In genomic region chr1:204075116-204075636, GRCh38 we compare ENCODE assay signal across 7 cellular contexts. TPM values are rescaled to one million over a fixed set of nuclear protein-coding genes. Genes with fewer than 3 reads are reported as not detected.
DNase-seq lines count a peak whose midpoint lies in the region; ATAC-seq, FAIRE-seq and TF ChIP-seq lines count a peak whose summit lies in the region.

No MANE protein-coding gene starts in this region.

- TF ChIP-seq RAD21 in GM12878 (IDR thresholded peaks at IDR 0.05; ENCODE audit: insufficient read depth, low read depth, low read length), result no peak

- in situ Hi-C loops in GM12878 (cut with MboI), result no loop called here

- H3K27ac ChIP-seq in GM12878 (ENCODE audit: control insufficient read depth, insufficient read depth) (no peak overlapping the region), kidney (ENCODE audit: low read depth in 2 of 2, low read length in 2 of 2) (peak overlapping the region; percentile 88 to 91)

- H3K9me3 Mint-ChIP-seq in stimulated activated memory B cell treated with anti-CD40 and anti-IgM and Interleukin-4, amounts not matched to agents 10 μg/mL and 1 μg/mL and 100 μg/mL, for 72 hours, result no peaks in the 10 kb centered on the region

- RAD21 ChIA-PET in GM12878 (lab: Charles Lee; ENCODE audit: unreplicated experiment), result no interaction called here

- peak; percentile 31; the same call in 2 of the 3 replicates for ATAC-seq in GM12878
- no peak for ATAC-seq in stimulated activated memory B cell treated with anti-CD40 and anti-IgM and Interleukin-4, amounts not matched to agents 10 μg/mL and 1 μg/mL and 100 μg/mL, for 72 hours

- peaks cover 16 to 19% of the 10 kb centered on the region in 2 experiments for H3K27me3 ChIP-seq in GM12878 (replicated peaks in 1 of 2; ENCODE audit: control insufficient read depth in 2 of 2, insufficient read depth in 2 of 2, low read length in 1 of 2)

- H3K4me3 ChIP-seq in GM12878 (no peak overlapping the region), kidney (ENCODE audit: low read length in 2 of 2) (peak overlapping the region; percentile 77 to 95)

- BruUV-seq in GM12878 (replicated peaks; lab: Mats Ljungman, UMichigan), result no TSS peak

- H3K4me3 Mint-ChIP-seq in stimulated activated memory B cell treated with anti-CD40 and anti-IgM and Interleukin-4, amounts not matched to agents 10 μg/mL and 1 μg/mL and 100 μg/mL, for 72 hours, result peak overlapping the region; percentile 42

- no peaks in the 10 kb centered on the region for H3K36me3 Mint-ChIP-seq in stimulated activated memory B cell treated with anti-CD40 and anti-IgM and Interleukin-4, amounts not matched to agents 10 μg/mL and 1 μg/mL and 100 μg/mL, for 72 hours

- H3K27ac Mint-ChIP-seq in stimulated activated memory B cell treated with anti-CD40 and anti-IgM and Interleukin-4, amounts not matched to agents 10 μg/mL and 1 μg/mL and 100 μg/mL, for 72 hours, result no peak overlapping the region

- H3K9ac ChIP-seq in GM12878 (ENCODE audit: control insufficient read depth, insufficient read depth, low read length) (no peak overlapping the region), kidney (ENCODE audit: low read length in 2 of 2) (peak overlapping the region; percentile 64 to 91)

- DNase-seq in HuH-7.5 (ENCODE audit: low spot score), result peak; percentile 49
- DNase-seq in GM12878 (ENCODE audit: low read depth, low spot score), result no peak
- DNase-seq in kidney, result peak; percentile 84
- DNase-seq in activated CD4-positive, CD25-positive, alpha-beta regulatory T cell treated with anti-CD3 and anti-CD28 coated beads, Interleukin-2, amount 50 U/mL, for 72 hours, result no peak
- no peak for DNase-seq in H54 (ENCODE audit: insufficient read length, low spot score)
- no peak for DNase-seq in kidney glomerular epithelial cell (lab: John Stamatoyannopoulos, UW)

- FAIRE-seq in GM12878 (lab: Jason Lieb, UNC) (no peak), kidney (lab: Jason Lieb, UNC) (no peak), H54 (lab: Jason Lieb, UNC) (no peak)

- H2AFZ ChIP-seq in GM12878 (ENCODE audit: control insufficient read depth, low read depth, low read length), result no peak overlapping the region

- CTCF ChIA-PET in GM12878 (lab: Yijun Ruan, JAX), result no interaction called here

- H3K4me1 Mint-ChIP-seq in stimulated activated memory B cell treated with anti-CD40 and anti-IgM and Interleukin-4, amounts not matched to agents 10 μg/mL and 1 μg/mL and 100 μg/mL, for 72 hours, result peaks cover 20% of the 10 kb centered on the region

- POLR2A ChIA-PET in GM12878 (lab: Charles Lee), result interaction anchor here (1.2 kb wide), 1 partner anchor 16 kb away, joined by 3 read pairs; no protein-coding TSS in a partner anchor

- no peak overlapping the region for H3K4me2 ChIP-seq in GM12878 (ENCODE audit: control insufficient read depth, insufficient read depth)

- no peak for TF ChIP-seq CTCF in GM12878 (IDR thresholded peaks at IDR 0.05 in 2 of 3, conservative IDR thresholded peaks at IDR 0.05 in 1 of 3; ENCODE audit: control insufficient read depth in 2 of 3, extremely low read depth in 1 of 3, insufficient read depth in 1 of 3, low read depth in 3 of 3, low read length in 3 of 3)
- no peak for TF ChIP-seq CTCF in kidney (IDR thresholded peaks at IDR 0.05; ENCODE audit: borderline replicate concordance, extremely low read depth, insufficient read depth)

- SMC1A ChIA-PET in GM12878 (lab: Charles Lee; ENCODE audit: uncharacterized antibody, unreplicated experiment), result no interaction called here

- WGBS in GM12878 (ENCODE audit: insufficient coverage, insufficient replicate concordance, low lambda C conversion rate, missing lambda C conversion rate), result 19% methylated on average over 33 of the region's 33 CpGs

- TF ChIP-seq POLR2A in GM12878 (IDR thresholded peaks at IDR 0.05; ENCODE audit: low read depth, low read length) (no peak), H54 (IDR thresholded peaks at IDR 0.05; ENCODE audit: low read depth, low read length) (no peak)

- H3K79me2 ChIP-seq in GM12878 (ENCODE audit: control insufficient read depth, insufficient read depth, low read length), result no peaks in the 10 kb centered on the region

- peaks cover 76% of the 10 kb centered on the region for H3K27me3 Mint-ChIP-seq in stimulated activated memory B cell treated with anti-CD40 and anti-IgM and Interleukin-4, amounts not matched to agents 10 μg/mL and 1 μg/mL and 100 μg/mL, for 72 hours

- no peaks in the 10 kb centered on the region for H3K9me3 ChIP-seq in GM12878 (replicated peaks; ENCODE audit: control insufficient read depth, insufficient read depth, low read length)
- H3K9me3 ChIP-seq in kidney (ENCODE audit: control insufficient read depth in 1 of 2, low read length in 2 of 2), result no peaks in the 10 kb centered on the region

- no peaks in the 10 kb centered on the region for H3K36me3 ChIP-seq in GM12878 (ENCODE audit: control insufficient read depth in 2 of 2, insufficient read depth in 2 of 2, low read length in 1 of 2)
- H3K36me3 ChIP-seq in kidney (ENCODE audit: control insufficient read depth in 1 of 2, insufficient read depth in 2 of 2, low read length in 2 of 2), result no peaks in the 10 kb centered on the region

- H3K4me1 ChIP-seq in GM12878 (ENCODE audit: control insufficient read depth, insufficient read depth, low read length) (no peaks in the 10 kb centered on the region; the same call in 1 of the 2 replicates), kidney (ENCODE audit: control insufficient read depth in 1 of 2, insufficient read depth in 1 of 2, low read depth in 1 of 2, low read length in 2 of 2) (peaks cover 29 to 32% of the 10 kb centered on the region in 2 donors)

- no peak for TF ChIP-seq EP300 in GM12878 (IDR thresholded peaks at IDR 0.05; ENCODE audit: borderline replicate concordance in 1 of 2, control insufficient read depth in 1 of 2, low read depth in 2 of 2, low read length in 2 of 2)

- no peaks in the 10 kb centered on the region for H4K20me1 ChIP-seq in GM12878 (ENCODE audit: control insufficient read depth, insufficient read depth)

- intact Hi-C loops in GM12878 (cut with micrococcal nuclease; ENCODE audit: unreplicated experiment), result no loop called here
- intact Hi-C loops in kidney (cut with DNase I), result no loop called here

TF ChIP-seq in GM12878, 131 proteins besides CTCF, POLR2A, EP300 and RAD21:
- TF ChIP-seq SUZ12 (IDR thresholded peaks at IDR 0.05; ENCODE audit: unreplicated experiment) (peak; percentile 80), KAT2A (conservative IDR thresholded peaks at IDR 0.05; ENCODE audit: control insufficient read depth, low read depth, low read length) (no peak)

RNA-seq across cellular contexts. Expression of gene SOX13, which starts 2.3 kb away (rescaled TPM):
- 0.13 and 0.17 TPM in 2 replicates for total RNA-seq in GM12878 (2013; cell fraction: nucleolus; rRNA removed)
- total RNA-seq in GM12878 (2014; rRNA removed), result not detected in 2 replicates
- total RNA-seq in GM12878 (2014; rRNA removed; fragmentation: Illumina TruSeq; extraction: Trizol), result not detected in 2 replicates
- 0.27 and 0.31 TPM in 2 replicates for total RNA-seq in GM12878 (2021)
- not detected for polyA plus RNA-seq in GM12878 (2011; ENCODE audit: low read depth)
- polyA plus RNA-seq in GM12878 (2011; rRNA removed), result 0.10 and 0.11 TPM in 2 replicates
- 0.05 and 0.07 TPM in 2 replicates for polyA plus RNA-seq in GM12878 (2011; cell fraction: cytosol; rRNA removed)
- 0.15 and 0.54 TPM in 2 replicates for polyA plus RNA-seq in GM12878 (2011; cell fraction: nucleus; rRNA removed)
- polyA plus RNA-seq in GM12878 (2012), result 0.08 and 0.13 TPM in 2 replicates
- not detected in 2 replicates for polyA plus RNA-seq in GM12878 (2014; fragmentation: Illumina TruSeq; extraction: Trizol)
- polyA plus RNA-seq in GM12878 (2014; fragmentation: Nextera tagmentation; extraction: Ambion mirVana), result not detected
- not detected in 2 replicates for polyA plus RNA-seq in GM12878 (2014; rRNA removed)
- under 1 TPM in 1 of 2 experiments, not detected in 1; 0.04 TPM for polyA plus RNA-seq in GM12878 (2016; fragmentation: Nextera tagmentation; extraction: Ambion mirVana)
- 0.10 and 0.15 TPM in 2 replicates for polyA minus RNA-seq in GM12878 (2011; rRNA and poly(A)+ RNA removed)
- 0.83 and 0.94 TPM in 2 replicates for polyA minus RNA-seq in GM12878 (2011; cell fraction: cytosol; rRNA and poly(A)+ RNA removed)
- 0.24 TPM in 1 of 2 replicates, not detected in the other for polyA minus RNA-seq in GM12878 (2011; cell fraction: nucleus; rRNA and poly(A)+ RNA removed)
- total RNA-seq in kidney, result 55.2 TPM
- 23.9 TPM for polyA plus RNA-seq in kidney (ENCODE audit: insufficient read depth, low read depth, low replicate concordance)

Comparison
In these comparisons a context has a peak if more than half of its experiments do, and no peak if none do; other contexts are left out.
1. DNase-seq: peak in HuH-7.5 (single experiment) and kidney (single experiment); none in GM12878 (single experiment), activated CD4-positive, CD25-positive, alpha-beta regulatory T cell treated with anti-CD3 and anti-CD28 coated beads, Interleukin-2, amount 50 U/mL, for 72 hours (single experiment), H54 (single experiment) and kidney glomerular epithelial cell (single experiment).
2. RNA of gene SOX13, which starts 2.3 kb away (total RNA-seq): 55.2 TPM in kidney (single experiment); 0.13 to 0.31 TPM in GM12878; every median in the first group is over 10 times any median in the second.